ENCODE assay signal across 8 cellular contexts in the genomic region with DNA sequence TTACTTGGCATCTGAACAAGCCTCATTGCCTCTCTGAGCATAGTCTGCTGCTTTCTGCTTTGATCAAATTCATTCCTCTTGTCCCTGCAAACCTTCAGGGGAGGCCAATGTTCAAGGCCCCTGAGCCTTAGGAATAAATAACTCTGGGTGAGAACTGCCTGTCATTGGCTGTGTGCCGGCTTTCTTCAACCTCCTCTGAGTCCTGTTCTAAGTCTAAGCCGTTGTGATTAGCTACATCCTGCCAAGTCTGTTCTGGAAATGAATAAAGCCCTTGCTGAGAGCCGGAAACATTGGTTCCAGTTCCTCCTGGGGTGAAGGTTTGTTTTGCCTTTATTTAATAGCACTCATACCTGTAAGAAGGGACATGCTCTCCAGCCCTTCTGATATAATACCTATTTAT. TPM values are rescaled to one million over a fixed set of nuclear protein-coding genes. Genes with fewer than 3 reads are reported as not detected.
A peak's percentile ranks its signal among the peaks of the same experiment; 100 is the strongest.
DNase-seq lines count a peak whose midpoint lies in the region; ATAC-seq and TF ChIP-seq lines count a peak whose summit lies in the region.

No MANE protein-coding gene starts in this region.

- H3K9me3 ChIP-seq in lower lobe of right lung (no peaks in the 10 kb centered on the region), uterus (no peaks in the 10 kb centered on the region)

- no peak for TF ChIP-seq CTCF in lower lobe of right lung (IDR thresholded peaks at IDR 0.05)
- no peak for TF ChIP-seq CTCF in uterus (IDR thresholded peaks at IDR 0.05)

- no peak for DNase-seq in activated CD4-positive, CD25-positive, alpha-beta regulatory T cell (lab: John Stamatoyannopoulos, UW)
- DNase-seq in caudate nucleus (lab: John Stamatoyannopoulos, UW) (peak in 13 of 61 donors; percentile 7 to 58 (median 32)), lower lobe of right lung (no peak), uterus (peak in 1 of 2 donors; percentile 35), COLO829 (ENCODE audit: low spot score) (no peak), NCI-H774 (lab: John Stamatoyannopoulos, UW) (no peak)

- H3K4me1 ChIP-seq in lower lobe of right lung (peaks cover 94% of the 10 kb centered on the region), uterus (peaks cover 0 to 16% of the 10 kb centered on the region in 2 donors)

- no peaks in the 10 kb centered on the region for H3K27me3 ChIP-seq in lower lobe of right lung (ENCODE audit: low read depth)
- H3K27me3 ChIP-seq in uterus = no peaks in the 10 kb centered on the region

- H3K27ac ChIP-seq in caudate nucleus (ENCODE audit: low read depth, low read length) (peak overlapping the region; percentile 81), lower lobe of right lung (peak overlapping the region; percentile 19), uterus (peak overlapping the region; percentile 3 to 38)

- intact Hi-C loops in lower lobe of right lung (cut with DNase I) = no loop called here
- intact Hi-C loops in uterus (cut with DNase I; ENCODE audit: low total_unique reads) = no loop called here

- TF ChIP-seq POLR2A in uterus (IDR thresholded peaks at IDR 0.05) = no peak

- no peak overlapping the region for H3K4me3 ChIP-seq in lower lobe of right lung
- no peak overlapping the region for H3K4me3 ChIP-seq in uterus

- H3K36me3 ChIP-seq in lower lobe of right lung (no peaks in the 10 kb centered on the region), uterus (no peaks in the 10 kb centered on the region)

- ATAC-seq in activated CD4-positive, CD25-positive, alpha-beta regulatory T cell treated with anti-CD3 and anti-CD28 coated beads, Interleukin-2, amount 50 U/mL, for 24 hours = peak; percentile 60 to 64
- ATAC-seq in HG03432 (IDR thresholded peaks at IDR 0.05; ENCODE audit: unreplicated experiment) = peak; percentile 46
- ATAC-seq in lower lobe of right lung = peak in 1 of 2 donors; percentile 54

RNA-seq across cellular contexts. Expression of a gene that starts 13.8 kb away (rescaled TPM):
- 39.3 TPM for total RNA-seq in lower lobe of right lung
- total RNA-seq in uterus = 10 to 100 TPM; 10.8 to 57.9 (median 33.9) TPM

RNA-seq across cellular contexts. Expression of a gene that starts 53.8 kb away (rescaled TPM):
- total RNA-seq in lower lobe of right lung (26.1 TPM), uterus (10 to 100 TPM; 17.1 to 51.2 (median 28.1) TPM)

Comparison
In these comparisons a context has a peak if more than half of its experiments do, and no peak if none do; other contexts are left out.
1. H3K27ac ChIP-seq: peak in every context shown above with its lines; median percentile 81 in caudate nucleus; 20 in uterus; 19 in lower lobe of right lung.